8 cellular contexts compared by ENCODE assay signal in genomic region chr18:23453657-23454011, GRCh38. TPM values are rescaled to one million over a fixed set of nuclear protein-coding genes. Genes with fewer than 3 reads are reported as not detected.
DNase-seq lines count a peak whose midpoint lies in the region; ATAC-seq, FAIRE-seq and TF ChIP-seq lines count a peak whose summit lies in the region.

No MANE protein-coding gene starts in this region.

- intact Hi-C loops in lower lobe of right lung (cut with DNase I), result no loop called here

- H3K4me1 ChIP-seq in ACC112 (ENCODE audit: control insufficient read depth, insufficient read depth, low read length, unreplicated experiment) (peaks cover 38% of the 10 kb centered on the region), lower lobe of right lung (peaks cover 53% of the 10 kb centered on the region)

- DNase-seq in GM19239 (ENCODE audit: insufficient read length, low spot score) (no peak), NCI-H226 (peak; percentile 33), lower lobe of right lung (no peak), GF-D8 (lab: John Stamatoyannopoulos, UW) (no peak)

- H3K9me3 ChIP-seq in lower lobe of right lung, result no peaks in the 10 kb centered on the region

- peaks cover 55% of the 10 kb centered on the region for H3K79me2 ChIP-seq in ACC112 (ENCODE audit: control insufficient read depth, insufficient read depth, low read length, unreplicated experiment)

- H3K27ac ChIP-seq in ACC112 (ENCODE audit: low read depth, low read length) (peak overlapping the region; percentile 73), cingulate gyrus (ENCODE audit: low read depth, low read length) (peak overlapping the region; percentile 80), lower lobe of right lung (peak overlapping the region; percentile 95), temporal lobe (ENCODE audit: low read depth, low read length) (peak overlapping the region; percentile 84)

- peak; percentile 14 for FAIRE-seq in GM19239 (lab: Jason Lieb, UNC)

- H2AFZ ChIP-seq in ACC112 (ENCODE audit: low read length, unreplicated experiment), result peak overlapping the region; percentile 75

- H3K36me3 ChIP-seq in ACC112 (ENCODE audit: insufficient read depth, low read length) (peaks cover 4% of the 10 kb centered on the region; the same call in 1 of the 2 replicates), lower lobe of right lung (no peaks in the 10 kb centered on the region)

- H3K4me3 ChIP-seq in ACC112 (ENCODE audit: low read depth, low read length), result peak overlapping the region; percentile 93
- peak overlapping the region; percentile 92 for H3K4me3 ChIP-seq in lower lobe of right lung

- TF ChIP-seq CTCF in lower lobe of right lung (IDR thresholded peaks at IDR 0.05), result no peak

- H3K27me3 ChIP-seq in ACC112 (ENCODE audit: insufficient read depth, low read length) (no peaks in the 10 kb centered on the region), lower lobe of right lung (ENCODE audit: low read depth) (no peaks in the 10 kb centered on the region)

- ATAC-seq in lower lobe of right lung, result peak; percentile 35 to 49
- ATAC-seq in HG03342 (IDR thresholded peaks at IDR 0.05; ENCODE audit: unreplicated experiment), result no peak

RNA-seq across cellular contexts. Expression of gene RIOK3, which starts 0.5 kb away (rescaled TPM):
- total RNA-seq in lower lobe of right lung (64.1 TPM), temporal lobe (42.8 TPM)

RNA-seq across cellular contexts. Expression of gene RMC1, which starts 49.7 kb away (rescaled TPM):
- total RNA-seq in lower lobe of right lung, result 34.2 TPM
- total RNA-seq in temporal lobe, result 22.4 TPM
